2 cellular contexts compared by ENCODE assay signal in the genomic region with DNA sequence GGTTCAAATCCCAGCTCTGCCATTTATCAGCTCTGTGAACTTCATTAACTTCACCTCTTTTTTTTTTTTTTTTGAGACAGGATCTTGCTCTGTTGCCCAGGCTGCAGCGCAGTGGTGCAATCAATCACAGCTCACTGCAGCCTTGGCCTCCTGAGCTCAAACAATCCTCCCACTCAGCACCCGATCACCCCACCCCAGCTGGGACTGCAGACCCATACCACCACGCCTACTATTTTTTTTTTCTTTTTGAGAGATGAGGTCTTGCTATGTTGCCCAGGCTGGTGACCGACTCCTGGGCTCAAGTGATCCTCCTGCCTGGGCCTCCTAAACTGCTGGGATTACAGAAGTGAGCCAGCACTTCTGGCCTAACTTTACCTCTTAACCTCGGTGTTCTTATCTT.
TF ChIP-seq lines count a peak whose summit lies in the region.

No MANE protein-coding gene starts in this region.

TF ChIP-seq in HepG2, 621 proteins besides CTCF, POLR2A, EP300 and RAD21 (continues in another document):
- TF ChIP-seq ZNF256 (CRISPR knock-in tag; conservative IDR thresholded peaks at IDR 0.05): no peak
- TF ChIP-seq ISL2 (CRISPR knock-in tag; IDR thresholded peaks at IDR 0.05): no peak
- TF ChIP-seq ZNF557 (CRISPR knock-in tag; IDR thresholded peaks at IDR 0.05): no peak
- no peak for TF ChIP-seq ZNF672 (CRISPR knock-in tag; IDR thresholded peaks at IDR 0.05)
- TF ChIP-seq, protein P1, sequence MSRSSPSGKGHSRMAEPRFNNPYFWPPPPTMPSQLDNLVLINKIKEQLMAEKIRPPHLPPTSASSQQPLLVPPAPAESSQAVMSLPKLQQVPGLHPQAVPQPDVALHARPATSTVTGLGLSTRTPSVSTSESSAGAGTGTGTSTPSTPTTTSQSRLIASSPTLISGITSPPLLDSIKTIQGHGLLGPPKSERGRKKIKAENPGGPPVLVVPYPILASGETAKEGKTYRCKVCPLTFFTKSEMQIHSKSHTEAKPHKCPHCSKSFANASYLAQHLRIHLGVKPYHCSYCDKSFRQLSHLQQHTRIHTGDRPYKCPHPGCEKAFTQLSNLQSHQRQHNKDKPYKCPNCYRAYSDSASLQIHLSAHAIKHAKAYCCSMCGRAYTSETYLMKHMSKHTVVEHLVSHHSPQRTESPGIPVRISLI (CRISPR knock-in tag; IDR thresholded peaks at IDR 0.05; ENCODE audit: borderline replicate concordance): peak; percentile 53; the same call in 1 of the 2 replicates
- no peak for TF ChIP-seq RAD51 (IDR thresholded peaks at IDR 0.05; ENCODE audit: borderline replicate concordance)
- no peak for TF ChIP-seq RFX3 (CRISPR knock-in tag; IDR thresholded peaks at IDR 0.05)
- TF ChIP-seq SRSF4 (IDR thresholded peaks at IDR 0.05; ENCODE audit: low read depth, low read length, poor library complexity, severe bottlenecking): no peak
- TF ChIP-seq, protein P2, sequence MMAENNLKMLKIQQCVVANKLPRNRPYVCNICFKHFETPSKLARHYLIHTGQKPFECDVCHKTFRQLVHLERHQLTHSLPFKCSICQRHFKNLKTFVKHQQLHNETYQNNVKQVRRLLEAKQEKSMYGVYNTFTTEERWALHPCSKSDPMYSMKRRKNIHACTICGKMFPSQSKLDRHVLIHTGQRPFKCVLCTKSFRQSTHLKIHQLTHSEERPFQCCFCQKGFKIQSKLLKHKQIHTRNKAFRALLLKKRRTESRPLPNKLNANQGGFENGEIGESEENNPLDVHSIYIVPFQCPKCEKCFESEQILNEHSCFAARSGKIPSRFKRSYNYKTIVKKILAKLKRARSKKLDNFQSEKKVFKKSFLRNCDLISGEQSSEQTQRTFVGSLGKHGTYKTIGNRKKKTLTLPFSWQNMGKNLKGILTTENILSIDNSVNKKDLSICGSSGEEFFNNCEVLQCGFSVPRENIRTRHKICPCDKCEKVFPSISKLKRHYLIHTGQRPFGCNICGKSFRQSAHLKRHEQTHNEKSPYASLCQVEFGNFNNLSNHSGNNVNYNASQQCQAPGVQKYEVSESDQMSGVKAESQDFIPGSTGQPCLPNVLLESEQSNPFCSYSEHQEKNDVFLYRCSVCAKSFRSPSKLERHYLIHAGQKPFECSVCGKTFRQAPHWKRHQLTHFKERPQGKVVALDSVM (CRISPR knock-in tag; IDR thresholded peaks at IDR 0.05): peak; percentile 81
- no peak for TF ChIP-seq HMG20A (CRISPR knock-in tag; IDR thresholded peaks at IDR 0.05; ENCODE audit: borderline replicate concordance)
- TF ChIP-seq MIXL1 (CRISPR knock-in tag; IDR thresholded peaks at IDR 0.05): no peak
- TF ChIP-seq ZNF3 (CRISPR knock-in tag; IDR thresholded peaks at IDR 0.05): 0 out of 2 replicates have a peak, but pooled peaks have one; percentile 38
- no peak for TF ChIP-seq SMYD3 (CRISPR knock-in tag; IDR thresholded peaks at IDR 0.05)
- no peak for TF ChIP-seq SMARCE1 (IDR thresholded peaks at IDR 0.05; ENCODE audit: borderline replicate concordance)
- no peak for TF ChIP-seq ATAD3A (CRISPR knock-in tag; IDR thresholded peaks at IDR 0.05)
- TF ChIP-seq, protein P3, sequence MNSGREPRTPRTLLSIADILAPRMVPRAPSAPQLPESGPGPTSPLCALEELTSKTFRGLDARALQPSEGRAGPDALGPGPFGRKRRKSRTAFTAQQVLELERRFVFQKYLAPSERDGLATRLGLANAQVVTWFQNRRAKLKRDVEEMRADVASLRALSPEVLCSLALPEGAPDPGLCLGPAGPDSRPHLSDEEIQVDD (CRISPR knock-in tag; IDR thresholded peaks at IDR 0.05; ENCODE audit: borderline replicate concordance): no peak
- TF ChIP-seq TOPORS (CRISPR knock-in tag; IDR thresholded peaks at IDR 0.05): no peak
- TF ChIP-seq ZNF724P (CRISPR knock-in tag; IDR thresholded peaks at IDR 0.05; ENCODE audit: borderline replicate concordance): no peak
- TF ChIP-seq, protein P4, sequence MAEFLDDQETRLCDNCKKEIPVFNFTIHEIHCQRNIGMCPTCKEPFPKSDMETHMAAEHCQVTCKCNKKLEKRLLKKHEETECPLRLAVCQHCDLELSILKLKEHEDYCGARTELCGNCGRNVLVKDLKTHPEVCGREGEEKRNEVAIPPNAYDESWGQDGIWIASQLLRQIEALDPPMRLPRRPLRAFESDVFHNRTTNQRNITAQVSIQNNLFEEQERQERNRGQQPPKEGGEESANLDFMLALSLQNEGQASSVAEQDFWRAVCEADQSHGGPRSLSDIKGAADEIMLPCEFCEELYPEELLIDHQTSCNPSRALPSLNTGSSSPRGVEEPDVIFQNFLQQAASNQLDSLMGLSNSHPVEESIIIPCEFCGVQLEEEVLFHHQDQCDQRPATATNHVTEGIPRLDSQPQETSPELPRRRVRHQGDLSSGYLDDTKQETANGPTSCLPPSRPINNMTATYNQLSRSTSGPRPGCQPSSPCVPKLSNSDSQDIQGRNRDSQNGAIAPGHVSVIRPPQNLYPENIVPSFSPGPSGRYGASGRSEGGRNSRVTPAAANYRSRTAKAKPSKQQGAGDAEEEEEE (CRISPR knock-in tag; IDR thresholded peaks at IDR 0.05; ENCODE audit: borderline replicate concordance): no peak
- TF ChIP-seq, protein P5, sequence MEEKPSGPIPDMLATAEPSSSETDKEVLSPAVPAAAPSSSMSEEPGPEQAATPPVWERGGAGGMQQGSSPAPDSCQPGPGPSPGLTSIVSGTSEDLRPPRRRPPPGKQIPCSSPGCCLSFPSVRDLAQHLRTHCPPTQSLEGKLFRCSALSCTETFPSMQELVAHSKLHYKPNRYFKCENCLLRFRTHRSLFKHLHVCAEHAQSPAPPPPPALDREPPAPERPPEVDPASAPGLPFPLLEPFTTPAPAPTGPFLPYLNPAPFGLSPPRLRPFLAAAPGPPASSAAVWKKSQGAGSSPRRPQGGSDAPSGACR (CRISPR knock-in tag; IDR thresholded peaks at IDR 0.05): no peak
- TF ChIP-seq SRY (CRISPR knock-in tag; IDR thresholded peaks at IDR 0.05): no peak
- TF ChIP-seq ZNF766 (CRISPR knock-in tag; IDR thresholded peaks at IDR 0.05; ENCODE audit: borderline replicate concordance): no peak
- TF ChIP-seq, protein P6, sequence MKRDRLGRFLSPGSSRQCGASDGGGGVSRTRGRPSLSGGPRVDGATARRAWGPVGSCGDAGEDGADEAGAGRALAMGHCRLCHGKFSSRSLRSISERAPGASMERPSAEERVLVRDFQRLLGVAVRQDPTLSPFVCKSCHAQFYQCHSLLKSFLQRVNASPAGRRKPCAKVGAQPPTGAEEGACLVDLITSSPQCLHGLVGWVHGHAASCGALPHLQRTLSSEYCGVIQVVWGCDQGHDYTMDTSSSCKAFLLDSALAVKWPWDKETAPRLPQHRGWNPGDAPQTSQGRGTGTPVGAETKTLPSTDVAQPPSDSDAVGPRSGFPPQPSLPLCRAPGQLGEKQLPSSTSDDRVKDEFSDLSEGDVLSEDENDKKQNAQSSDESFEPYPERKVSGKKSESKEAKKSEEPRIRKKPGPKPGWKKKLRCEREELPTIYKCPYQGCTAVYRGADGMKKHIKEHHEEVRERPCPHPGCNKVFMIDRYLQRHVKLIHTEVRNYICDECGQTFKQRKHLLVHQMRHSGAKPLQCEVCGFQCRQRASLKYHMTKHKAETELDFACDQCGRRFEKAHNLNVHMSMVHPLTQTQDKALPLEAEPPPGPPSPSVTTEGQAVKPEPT (CRISPR knock-in tag; IDR thresholded peaks at IDR 0.05; ENCODE audit: low read depth): no peak
- TF ChIP-seq XRCC5 (optimal IDR thresholded peaks at IDR 0.05; ENCODE audit: low read length): no peak
- TF ChIP-seq ZNF850 (CRISPR knock-in tag; conservative IDR thresholded peaks at IDR 0.05): no peak
- TF ChIP-seq ZNF350 (CRISPR knock-in tag; IDR thresholded peaks at IDR 0.05; ENCODE audit: borderline replicate concordance, low read depth): no peak
- TF ChIP-seq ZNF510 (CRISPR knock-in tag; IDR thresholded peaks at IDR 0.05; ENCODE audit: low read depth): no peak

TF ChIP-seq in WTC11, 78 proteins besides CTCF, POLR2A, EP300 and RAD21:
- TF ChIP-seq HMGA2 (CRISPR knock-in tag; IDR thresholded peaks at IDR 0.05) (no peak), ZNF121 (CRISPR knock-in tag; IDR thresholded peaks at IDR 0.05) (peak; percentile 54; the same call in 1 of the 2 replicates)
